In the genomic region with DNA sequence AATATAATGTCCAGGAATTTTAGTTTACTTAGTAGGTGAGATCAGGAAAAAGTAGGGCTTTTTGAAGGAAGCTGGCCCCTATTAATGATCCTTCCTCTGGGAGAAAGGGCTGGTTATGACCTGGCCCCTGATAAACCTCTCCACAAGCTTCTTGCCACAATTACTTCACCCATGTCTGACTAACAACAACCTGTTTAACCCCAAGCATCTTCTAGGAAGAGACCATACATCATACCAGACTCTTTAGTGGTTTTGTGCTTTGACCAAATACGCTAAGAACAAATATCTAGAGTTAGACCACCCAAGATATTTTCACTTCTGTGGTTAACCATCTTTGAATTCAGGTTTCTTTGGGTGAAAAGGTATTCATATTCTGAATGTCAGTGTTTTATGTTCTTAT, we compare ENCODE assay signal across 26 cellular contexts.
"Had no signal": no experiment of that assay in that cellular context is flagged by ENCODE, and none has a peak within 500 bp of the region (broad histone marks: within the 10 kb centered on the region; RNA-seq: fewer than 3 reads in every experiment).

No MANE protein-coding gene starts in this region.

- H3K27me3 ChIP-seq: esophagus muscularis mucosa, foreskin keratinocyte, gastroesophageal sphincter, heart right ventricle, left lung, neural progenitor cell, sigmoid colon, thyroid gland, vagina had no signal

- H3K4me1 ChIP-seq: esophagus muscularis mucosa, foreskin keratinocyte, gastroesophageal sphincter, heart right ventricle, left lung, psoas muscle, sigmoid colon, thyroid gland, vagina had no signal

- H3K27ac ChIP-seq: coronary artery, esophagus muscularis mucosa, foreskin keratinocyte, gastroesophageal sphincter, heart right ventricle, left lung, neural progenitor cell, psoas muscle, sigmoid colon, thyroid gland, vagina had no signal

- DNase-seq: dermis blood vessel endothelial cell; effector memory CD4-positive, alpha-beta T cell; foreskin keratinocyte; glutamatergic neuron; heart right ventricle; hippocampal formation; left cardiac atrium; left lung; mesenchymal stem cell; mucosa of descending colon; naive B cell; posterior cingulate gyrus; psoas muscle; right cardiac atrium; sigmoid colon; stimulated activated CD4-positive, alpha-beta T cell treated with anti-CD3 and anti-CD28 coated beads, Interleukin-2, amount 100 ng/mL, for 24 hours; stimulated activated CD4-positive, alpha-beta T cell treated with anti-CD3 and anti-CD28 coated beads, Interleukin-4, amount 100 ng/mL, for 24 hours; thyroid gland; trophoblast cell had no signal

- H3K9me3 ChIP-seq: esophagus muscularis mucosa, gastroesophageal sphincter, heart right ventricle, mucosa of descending colon, psoas muscle, sigmoid colon, thyroid gland, vagina had no signal

- ATAC-seq: foreskin keratinocyte; gastroesophageal sphincter; heart right ventricle; left cardiac atrium; left lung; mucosa of descending colon; natural killer cell treated with Interleukin-12 subunit alpha and Interleukin-12 subunit beta and Interleukin-15 and Interleukin-18, amount 100 ng/mL, for 72 hours; psoas muscle; right cardiac atrium; stimulated activated memory B cell treated with anti-CD40 and anti-IgM and Interleukin-4, amounts not matched to agents 10 μg/mL and 1 μg/mL and 100 μg/mL, for 72 hours had no signal

- H3K36me3 ChIP-seq: esophagus muscularis mucosa, gastroesophageal sphincter, heart right ventricle, left lung, neural progenitor cell, sigmoid colon, thyroid gland, vagina had no signal

- H3K4me3 ChIP-seq: coronary artery, esophagus muscularis mucosa, gastroesophageal sphincter, heart right ventricle, left lung, mucosa of descending colon, neural progenitor cell, psoas muscle, sigmoid colon, thyroid gland, vagina had no signal
